Comparison of ENCODE assay signal across 10 cellular contexts in genomic region chr11:33920838-33921613, GRCh38. TPM values are rescaled to one million over a fixed set of nuclear protein-coding genes. Genes with fewer than 3 reads are reported as not detected.
DNase-seq lines count a peak whose midpoint lies in the region; ATAC-seq and TF ChIP-seq lines count a peak whose summit lies in the region.
"Had no signal": no experiment of that assay in that cellular context is flagged by ENCODE, and none has a peak within 500 bp of the region (broad histone marks: within the 10 kb centered on the region; RNA-seq: fewer than 3 reads in every experiment).

No MANE protein-coding gene starts in this region.

- peak; percentile 51 for DNase-seq in GM13977 (ENCODE audit: low spot score)
- peak; percentile 62 for DNase-seq in astrocyte of the hippocampus (ENCODE audit: low read depth, low spot score)
- no peak for DNase-seq in NCI-H2171 (lab: John Stamatoyannopoulos, UW)
- DNase-seq in ecto neural progenitor cell (ENCODE audit: low spot score): no peak
- DNase-seq in HT-29 (ENCODE audit: low spot score): no peak
- no peak for DNase-seq in DMS153 (lab: John Stamatoyannopoulos, UW)
- DNase-seq: NCI-H187 treated with DMSO at 0.1 percent for 48 hours had no signal

- in situ Hi-C loops in GM13977 (cut with MboI; ENCODE audit: low pct_unique_long_range_greater_than_20kb, low sequenced_read_pairs, unreplicated experiment): no loop called here

- ATAC-seq in GM19467 (IDR thresholded peaks at IDR 0.05; ENCODE audit: unreplicated experiment) (peak; percentile 90), HG03175 (IDR thresholded peaks at IDR 0.05; ENCODE audit: unreplicated experiment) (peak; percentile 89)

- TF ChIP-seq CTCF in GM13977 (IDR thresholded peaks at IDR 0.05; ENCODE audit: extremely low read depth, insufficient read depth, missing control alignments): no peak

RNA-seq across cellular contexts. Expression of gene LMO2, which starts 29.1 kb away (rescaled TPM):
- total RNA-seq in HT-29 (2014; rRNA removed; shearing (Covaris generic)): 0.05 and 0.21 TPM in 2 replicates
- total RNA-seq: natural killer cell treated with Interleukin-12 subunit alpha and Interleukin-12 subunit beta and Interleukin-15 and Interleukin-18, amount 100 ng/mL, for 72 hours had no signal

Comparison
In these comparisons a context has a peak if more than half of its experiments do, and no peak if none do; other contexts are left out.
1. DNase-seq: peak in GM13977 (single experiment) and astrocyte of the hippocampus (single experiment); none in NCI-H2171 (single experiment), ecto neural progenitor cell (single experiment), HT-29 (single experiment) and DMS153 (single experiment).